In genomic region chrX:7214251-7214650, GRCh38 we compare ENCODE assay signal across 24 cellular contexts.
"Had no signal": no experiment of that assay in that cellular context is flagged by ENCODE, and none has a peak within 500 bp of the region (broad histone marks: within the 10 kb centered on the region; RNA-seq: fewer than 3 reads in every experiment).

No MANE protein-coding gene starts in this region.

- H3K27ac Mint-ChIP-seq: activated naive CD4-positive, alpha-beta T cell treated with anti-CD3 and anti-CD28 coated beads for 36 hours; activated naive CD8-positive, alpha-beta T cell treated with anti-CD3 and anti-CD28 coated beads, Interleukin-2, amount 50 U/mL, for 24 hours; activated T-helper 17 cell treated with anti-CD3 and anti-CD28 coated beads, Interleukin-2, amount 50 U/mL, for 72 hours; immature natural killer cell; mesothelial cell of epicardium; nephron progenitor cell; stimulated activated naive CD8-positive, alpha-beta T cell treated with anti-CD3 and anti-CD28 coated beads, Interleukin-15, Interleukin-2, amounts not matched to agents 100 ng/mL and 50 ng/mL, for 24 hours; type B pancreatic cell had no signal

- H3K36me3 ChIP-seq: breast epithelium, heart left ventricle, lower lobe of right lung, prostate gland, right lobe of liver, spleen, suprapubic skin had no signal

- H3K9me3 Mint-ChIP-seq: activated naive CD4-positive, alpha-beta T cell treated with anti-CD3 and anti-CD28 coated beads for 36 hours; activated naive CD8-positive, alpha-beta T cell treated with anti-CD3 and anti-CD28 coated beads, Interleukin-2, amount 50 U/mL, for 24 hours; activated T-helper 17 cell treated with anti-CD3 and anti-CD28 coated beads, Interleukin-2, amount 50 U/mL, for 72 hours; immature natural killer cell; mesothelial cell of epicardium; nephron progenitor cell; stimulated activated naive CD8-positive, alpha-beta T cell treated with anti-CD3 and anti-CD28 coated beads, Interleukin-15, Interleukin-2, amounts not matched to agents 100 ng/mL and 50 ng/mL, for 24 hours; type B pancreatic cell had no signal

- H3K9me3 ChIP-seq: breast epithelium, heart left ventricle, lower lobe of right lung, prostate gland, right lobe of liver, spleen, suprapubic skin had no signal

- H3K4me3 Mint-ChIP-seq: activated naive CD4-positive, alpha-beta T cell treated with anti-CD3 and anti-CD28 coated beads for 36 hours; activated naive CD8-positive, alpha-beta T cell treated with anti-CD3 and anti-CD28 coated beads, Interleukin-2, amount 50 U/mL, for 24 hours; activated T-helper 17 cell treated with anti-CD3 and anti-CD28 coated beads, Interleukin-2, amount 50 U/mL, for 72 hours; immature natural killer cell; mesothelial cell of epicardium; nephron progenitor cell; stimulated activated naive CD8-positive, alpha-beta T cell treated with anti-CD3 and anti-CD28 coated beads, Interleukin-15, Interleukin-2, amounts not matched to agents 100 ng/mL and 50 ng/mL, for 24 hours; type B pancreatic cell had no signal

- DNase-seq: activated CD4-positive, alpha-beta T cell treated with anti-CD3 and anti-CD28 coated beads for 1 hour; activated CD4-positive, alpha-beta T cell treated with anti-CD3 and anti-CD28 coated beads, Interleukin-2, amount 50 U/mL, for 4 hours; activated naive CD4-positive, alpha-beta T cell treated with anti-CD3 and anti-CD28 coated beads for 36 hours; activated naive CD8-positive, alpha-beta T cell treated with anti-CD3 and anti-CD28 coated beads, Interleukin-2, amount 50 U/mL, for 24 hours; activated T-cell treated with anti-CD3 and anti-CD28 coated beads for 4 hours; aorta; cerebellar nuclear complex; effector CD8-positive, alpha-beta T cell; heart left ventricle; immature natural killer cell; left colon; lower lobe of right lung; nephron progenitor cell; right lobe of liver; spleen; T-helper 9 cell had no signal

- H3K4me3 ChIP-seq: breast epithelium, heart left ventricle, lower lobe of right lung, prostate gland, right lobe of liver, spleen, suprapubic skin had no signal

- ATAC-seq: activated naive CD8-positive, alpha-beta T cell treated with anti-CD3 and anti-CD28 coated beads, Interleukin-2, amount 50 U/mL, for 24 hours; activated T-helper 17 cell treated with anti-CD3 and anti-CD28 coated beads, Interleukin-2, amount 50 U/mL, for 72 hours; heart left ventricle; left colon; lower lobe of right lung; right lobe of liver had no signal

- H3K27me3 Mint-ChIP-seq: activated naive CD8-positive, alpha-beta T cell treated with anti-CD3 and anti-CD28 coated beads, Interleukin-2, amount 50 U/mL, for 24 hours; activated T-helper 17 cell treated with anti-CD3 and anti-CD28 coated beads, Interleukin-2, amount 50 U/mL, for 72 hours; stimulated activated naive CD8-positive, alpha-beta T cell treated with anti-CD3 and anti-CD28 coated beads, Interleukin-15, Interleukin-2, amounts not matched to agents 100 ng/mL and 50 ng/mL, for 24 hours; type B pancreatic cell had no signal

- H3K4me1 Mint-ChIP-seq: activated naive CD8-positive, alpha-beta T cell treated with anti-CD3 and anti-CD28 coated beads, Interleukin-2, amount 50 U/mL, for 24 hours; activated T-helper 17 cell treated with anti-CD3 and anti-CD28 coated beads, Interleukin-2, amount 50 U/mL, for 72 hours; nephron progenitor cell had no signal

- H3K27me3 ChIP-seq: breast epithelium, heart left ventricle, right lobe of liver, spleen, suprapubic skin had no signal

- H3K27ac ChIP-seq: breast epithelium, heart left ventricle, lower lobe of right lung, prostate gland, right lobe of liver, spleen, suprapubic skin, VCaP had no signal

- H3K36me3 Mint-ChIP-seq: immature natural killer cell, mesothelial cell of epicardium had no signal

- H3K4me1 ChIP-seq: breast epithelium, heart left ventricle, lower lobe of right lung, prostate gland, right lobe of liver, spleen, suprapubic skin had no signal
